Comparison of ENCODE assay signal across 11 cellular contexts in genomic region chr2:96413067-96413722, GRCh38.
A peak's percentile ranks its signal among the peaks of the same experiment; 100 is the strongest.
DNase-seq lines count a peak whose midpoint lies in the region; ATAC-seq and TF ChIP-seq lines count a peak whose summit lies in the region.
"Had no signal": no experiment of that assay in that cellular context is flagged by ENCODE, and none has a peak within 500 bp of the region (broad histone marks: within the 10 kb centered on the region; RNA-seq: fewer than 3 reads in every experiment).

No MANE protein-coding gene starts in this region.

- DNase-seq in DMS153 treated with DMSO at 0.1 percent for 48 hours (lab: John Stamatoyannopoulos, UW; ENCODE audit: unreplicated experiment) (peak; percentile 51), PC-3 (peak; percentile 65), fibroblast of pulmonary artery (ENCODE audit: low read depth) (peak; percentile 8), skeletal muscle cell (ENCODE audit: low read depth) (no peak)
- no peak for DNase-seq in activated CD4-positive, alpha-beta T cell treated with anti-CD3 and anti-CD28 coated beads for 4 hours
- no peak for DNase-seq in natural killer cell treated with Interleukin-12 subunit alpha and Interleukin-12 subunit beta and Interleukin-15 and Interleukin-18, amount 100 ng/mL, for 72 hours (ENCODE audit: low spot score)
- DNase-seq: activated gamma-delta T cell treated with Interleukin-2 at 50 U/mL for 16 hours; HCEC 1CT; stimulated activated CD4-positive, alpha-beta T cell treated with anti-CD3 and anti-CD28 coated beads, Interleukin-15, amount 100 ng/mL, for 24 hours had no signal

- peak overlapping the region; percentile 73 for H2AFZ ChIP-seq in PC-3 (ENCODE audit: low read length)

- no peaks in the 10 kb centered on the region for H3K9me2 ChIP-seq in PC-3 (replicated peaks; ENCODE audit: low read length)

- H3K4me1 ChIP-seq in PC-3 (ENCODE audit: insufficient read depth, low read length), result peaks cover 50% of the 10 kb centered on the region

- H3K4me3 ChIP-seq in PC-3 (ENCODE audit: low read length) (peak overlapping the region; percentile 65), fibroblast of pulmonary artery (replicated peaks; ENCODE audit: low read depth, low read length) (peak overlapping the region; percentile 42), skeletal muscle cell (ENCODE audit: low read depth, low read length) (peak overlapping the region; percentile 9)

- H3K27ac Mint-ChIP-seq in natural killer cell treated with Interleukin-12 subunit alpha and Interleukin-12 subunit beta and Interleukin-15 and Interleukin-18, amount 100 ng/mL, for 72 hours, result no peak overlapping the region

- peak; percentile 85 for ATAC-seq in PC-3
- no peak for ATAC-seq in GM18861 (IDR thresholded peaks at IDR 0.05; ENCODE audit: unreplicated experiment)
- ATAC-seq in natural killer cell treated with Interleukin-12 subunit alpha and Interleukin-12 subunit beta and Interleukin-15 and Interleukin-18, amount 100 ng/mL, for 72 hours, result no peak
- no peak for ATAC-seq in GM19452 (IDR thresholded peaks at IDR 0.05; ENCODE audit: unreplicated experiment)

- H3K36me3 ChIP-seq in PC-3 (ENCODE audit: low read depth, low read length), result no peaks in the 10 kb centered on the region

- no peaks in the 10 kb centered on the region for H3K27me3 Mint-ChIP-seq in natural killer cell treated with Interleukin-12 subunit alpha and Interleukin-12 subunit beta and Interleukin-15 and Interleukin-18, amount 100 ng/mL, for 72 hours

- H3K4me2 ChIP-seq in PC-3 (ENCODE audit: low read length), result peak overlapping the region; percentile 79

- intact Hi-C loops in PC-3 (cut with micrococcal nuclease), result no loop called here

- H3K27me3 ChIP-seq in PC-3 (ENCODE audit: low read length), result no peaks in the 10 kb centered on the region

- BruUV-seq in PC-3 (replicated peaks; lab: Mats Ljungman, UMichigan), result no TSS peak

- H3K9ac ChIP-seq in PC-3 (ENCODE audit: low read length), result peak overlapping the region; percentile 45

- CTCF ChIA-PET in PC-3 (lab: Charles Lee), result interaction anchor here (1.0 kb wide), 1 partner anchor 96 kb away, joined by 3 read pairs; no protein-coding TSS in a partner anchor

- peaks cover 12% of the 10 kb centered on the region for H3K36me3 Mint-ChIP-seq in natural killer cell treated with Interleukin-12 subunit alpha and Interleukin-12 subunit beta and Interleukin-15 and Interleukin-18, amount 100 ng/mL, for 72 hours

- peaks cover 6 to 7% of the 10 kb centered on the region in 2 donors for H3K4me1 Mint-ChIP-seq in natural killer cell treated with Interleukin-12 subunit alpha and Interleukin-12 subunit beta and Interleukin-15 and Interleukin-18, amount 100 ng/mL, for 72 hours (ENCODE audit: low read depth in 2 of 2)

- TF ChIP-seq CTCF in PC-3 (conservative IDR thresholded peaks at IDR 0.05; ENCODE audit: low read depth, low read length) (0 out of 2 replicates have a peak, but pooled peaks have one; percentile 32), fibroblast of pulmonary artery (IDR thresholded peaks at IDR 0.05; ENCODE audit: low read length, missing control alignments) (no peak)

- no peaks in the 10 kb centered on the region for H3K79me2 ChIP-seq in PC-3 (ENCODE audit: low read length)

- H3K9me3 ChIP-seq in PC-3 (ENCODE audit: low read length), result no peaks in the 10 kb centered on the region

- H3K9me3 Mint-ChIP-seq in natural killer cell treated with Interleukin-12 subunit alpha and Interleukin-12 subunit beta and Interleukin-15 and Interleukin-18, amount 100 ng/mL, for 72 hours, result peaks cover 8% of the 10 kb centered on the region

- no peak overlapping the region for H3K4me3 Mint-ChIP-seq in natural killer cell treated with Interleukin-12 subunit alpha and Interleukin-12 subunit beta and Interleukin-15 and Interleukin-18, amount 100 ng/mL, for 72 hours

- no peaks in the 10 kb centered on the region for H3F3A ChIP-seq in PC-3 (ENCODE audit: low read length, unreplicated experiment)

- H3K27ac ChIP-seq in PC-3 (ENCODE audit: low read length), result peak overlapping the region; percentile 73

- POLR2A ChIA-PET in PC-3 (lab: Charles Lee; ENCODE audit: unreplicated experiment), result interaction anchor here (0.6 kb wide), 1 partner anchor 270 kb away, joined by 4 read pairs; no protein-coding TSS in a partner anchor

- H4K20me1 ChIP-seq in PC-3 (ENCODE audit: low read length), result no peaks in the 10 kb centered on the region

Comparison
In these comparisons a context has a peak if more than half of its experiments do, and no peak if none do; other contexts are left out.
1. DNase-seq: peak in DMS153 treated with DMSO at 0.1 percent for 48 hours (single experiment), PC-3 (single experiment) and fibroblast of pulmonary artery (single experiment); none in skeletal muscle cell (single experiment), activated CD4-positive, alpha-beta T cell treated with anti-CD3 and anti-CD28 coated beads for 4 hours (0 of 2) and natural killer cell treated with Interleukin-12 subunit alpha and Interleukin-12 subunit beta and Interleukin-15 and Interleukin-18, amount 100 ng/mL, for 72 hours (single experiment).
2. H3K4me3 ChIP-seq: peak in every context shown above with its lines; median percentile 65 in PC-3; 42 in fibroblast of pulmonary artery; 9 in skeletal muscle cell.